13 cellular contexts compared by ENCODE assay signal in genomic region chr16:11679250-11679649, GRCh38. TPM values are rescaled to one million over a fixed set of nuclear protein-coding genes. Genes with fewer than 3 reads are reported as not detected.
DNase-seq lines count a peak whose midpoint lies in the region; ATAC-seq and TF ChIP-seq lines count a peak whose summit lies in the region.
"Had no signal": no experiment of that assay in that cellular context is flagged by ENCODE, and none has a peak within 500 bp of the region (broad histone marks: within the 10 kb centered on the region; RNA-seq: fewer than 3 reads in every experiment).

No MANE protein-coding gene starts in this region.

- no peak overlapping the region for H3K27ac Mint-ChIP-seq in GM23338
- no peak overlapping the region for H3K27ac Mint-ChIP-seq in activated T-helper 2 cell treated with anti-CD3 and anti-CD28 coated beads, Interferon-gamma antibody, Interleukin-2, Interleukin-4, amounts not matched to agents 10 μg/mL and 5 μg/mL and 100 μg/mL, durations not matched to agents 14 hours and 24 hours and 36 hours
- H3K27ac Mint-ChIP-seq in natural killer cell = no peak overlapping the region

- H3K27me3 ChIP-seq in BLaER1 treated with 17β-estradiol and CSF1 and Interleukin-3, amounts not matched to agents 10 nM and 100 nM = no peaks in the 10 kb centered on the region
- H3K27me3 ChIP-seq in GM23338 (ENCODE audit: insufficient read depth) = no peaks in the 10 kb centered on the region
- H3K27me3 ChIP-seq in neutrophil = no peaks in the 10 kb centered on the region
- H3K27me3 ChIP-seq in GM23248 (replicated peaks; ENCODE audit: insufficient read depth) = no peaks in the 10 kb centered on the region

- H4K20me1 ChIP-seq in BLaER1 treated with 17β-estradiol and CSF1 and Interleukin-3, amounts not matched to agents 10 nM and 100 nM = peaks cover 52 to 100% (median 80%) of the 10 kb centered on the region in 11 experiments
- peaks cover 37% of the 10 kb centered on the region for H4K20me1 ChIP-seq in GM23338 (replicated peaks; ENCODE audit: insufficient read depth)
- H4K20me1 ChIP-seq in GM23248 (ENCODE audit: insufficient read depth) = peaks cover 6% of the 10 kb centered on the region; the same call in 1 of the 2 replicates

- H2AFZ ChIP-seq in GM23338 (no peak overlapping the region), GM23248 (no peak overlapping the region)

- ATAC-seq in GM23338 = peak; percentile 19; the same call in 1 of the 3 replicates
- no peak for ATAC-seq in natural killer cell
- no peak for ATAC-seq in HG03439 (IDR thresholded peaks at IDR 0.05; ENCODE audit: unreplicated experiment)
- ATAC-seq: esophagus mucosa had no signal

- H3K9me2 ChIP-seq in GM23338 (ENCODE audit: insufficient read depth) = no peaks in the 10 kb centered on the region
- H3K9me2 ChIP-seq in GM23248 (ENCODE audit: insufficient read depth) = no peaks in the 10 kb centered on the region

- H3K9me3 ChIP-seq in BLaER1 treated with 17β-estradiol and CSF1 and Interleukin-3, amounts not matched to agents 10 nM and 100 nM (replicated peaks in 1 of 11) = no peaks in the 10 kb centered on the region
- H3K9me3 ChIP-seq in neutrophil (no peaks in the 10 kb centered on the region), GM23248 (ENCODE audit: low read depth) (no peaks in the 10 kb centered on the region)

- H3K27ac ChIP-seq in BLaER1 treated with 17β-estradiol and CSF1 and Interleukin-3, amounts not matched to agents 10 nM and 100 nM = peak overlapping the region in 7 of 11 experiments; percentile 46 to 88 (median 79); a peak in 12 of 22 replicates
- H3K27ac ChIP-seq in GM23338 (ENCODE audit: low read depth) (peak overlapping the region; percentile 66; the same call in 1 of the 2 replicates), neutrophil (peak overlapping the region; percentile 89), GM23248 (no peak overlapping the region)

- H3K4me1 Mint-ChIP-seq in GM23338 (peaks cover 24% of the 10 kb centered on the region), natural killer cell (peaks cover 10 to 18% of the 10 kb centered on the region in 2 donors)
- H3K4me1 Mint-ChIP-seq in activated T-helper 2 cell treated with anti-CD3 and anti-CD28 coated beads, Interferon-gamma antibody, Interleukin-2, Interleukin-4, amounts not matched to agents 10 μg/mL and 5 μg/mL and 100 μg/mL, durations not matched to agents 14 hours and 24 hours and 36 hours (ENCODE audit: low read depth) = peaks cover 39% of the 10 kb centered on the region

- in situ Hi-C loops in GM23248 (cut with MboI) = loop anchor here (25.0 kb wide), 1 partner anchor 717 kb away; no protein-coding TSS in a partner anchor

- WGBS in GM23248 (ENCODE audit: low coverage in 1 of 2, low lambda C conversion rate in 2 of 2, missing lambda C conversion rate in 2 of 2), 2 experiments = 78 to 80% methylated on average over 13 of the region's 13 CpGs

- intact Hi-C loops in activated T-helper 2 cell treated with anti-CD3 and anti-CD28 coated beads, Interferon-gamma antibody, Interleukin-2, Interleukin-4, amounts not matched to agents 10 μg/mL and 5 μg/mL and 100 μg/mL, durations not matched to agents 14 hours and 24 hours and 36 hours (cut with micrococcal nuclease) = no loop called here
- intact Hi-C loops in natural killer cell (cut with micrococcal nuclease) = no loop called here

- H3F3A ChIP-seq in GM23338 (replicated peaks; ENCODE audit: low read depth) (peaks cover 12% of the 10 kb centered on the region), GM23248 (ENCODE audit: insufficient read depth) (peaks cover 33% of the 10 kb centered on the region)

- no peak overlapping the region for H3K4me3 ChIP-seq in BLaER1 treated with 17β-estradiol and CSF1 and Interleukin-3, amounts not matched to agents 10 nM and 100 nM
- H3K4me3 ChIP-seq in GM23338 (no peak overlapping the region), neutrophil (ENCODE audit: low read depth in 1 of 2, low read length in 1 of 2) (no peak overlapping the region), GM23248 (no peak overlapping the region)

- DNase-seq in GM23338 (ENCODE audit: low spot score) (no peak), cerebellar nuclear complex (lab: John Stamatoyannopoulos, UW) (peak; percentile 41 to 45), natural killer cell (no peak), GM23248 (no peak)
- no peak for DNase-seq in activated T-helper 2 cell treated with anti-CD3 and anti-CD28 coated beads, Interferon-gamma antibody, Interleukin-2, Interleukin-4, amounts not matched to agents 10 μg/mL and 5 μg/mL and 100 μg/mL, durations not matched to agents 14 hours and 24 hours and 36 hours (ENCODE audit: low spot score)
- DNase-seq: activated CD4-positive, alpha-beta T cell treated with anti-CD3 and anti-CD28 coated beads for 48 hours; activated effector memory CD4-positive, alpha-beta T cell treated with anti-CD3 and anti-CD28 coated beads, Interleukin-2, amount 50 U/mL, for 16 hours; CD4-positive, alpha-beta memory T cell; SW 1271 had no signal

- peaks cover 59 to 88% (median 69%) of the 10 kb centered on the region in 11 experiments for H3K36me3 ChIP-seq in BLaER1 treated with 17β-estradiol and CSF1 and Interleukin-3, amounts not matched to agents 10 nM and 100 nM
- H3K36me3 ChIP-seq in GM23338 (ENCODE audit: insufficient read depth) (peaks cover 22% of the 10 kb centered on the region; the same call in 1 of the 2 replicates), neutrophil (peaks cover 59% of the 10 kb centered on the region), GM23248 (ENCODE audit: low read depth) (peaks cover 17% of the 10 kb centered on the region)

- TF ChIP-seq CTCF in GM23338 (conservative IDR thresholded peaks at IDR 0.05; ENCODE audit: low read depth in 2 of 2) (no peak), neutrophil (IDR thresholded peaks at IDR 0.05) (no peak), natural killer cell (IDR thresholded peaks at IDR 0.05) (no peak)

- H3K4me2 ChIP-seq in BLaER1 treated with 17β-estradiol and CSF1 and Interleukin-3, amounts not matched to agents 10 nM and 100 nM = peak overlapping the region; percentile 78 to 99 (median 96)
- H3K4me2 ChIP-seq in GM23338 (no peak overlapping the region), GM23248 (ENCODE audit: unreplicated experiment) (no peak overlapping the region)

- H3K9me3 Mint-ChIP-seq in GM23338 (no peaks in the 10 kb centered on the region; the same call in 2 of the 3 replicates), natural killer cell (no peaks in the 10 kb centered on the region)
- no peaks in the 10 kb centered on the region for H3K9me3 Mint-ChIP-seq in activated T-helper 2 cell treated with anti-CD3 and anti-CD28 coated beads, Interferon-gamma antibody, Interleukin-2, Interleukin-4, amounts not matched to agents 10 μg/mL and 5 μg/mL and 100 μg/mL, durations not matched to agents 14 hours and 24 hours and 36 hours
- H3K9me3 Mint-ChIP-seq: CD4-positive, alpha-beta memory T cell had no signal

- H3K4me1 ChIP-seq in BLaER1 treated with 17β-estradiol and CSF1 and Interleukin-3, amounts not matched to agents 10 nM and 100 nM = peaks cover 98 to 100% (median 100%) of the 10 kb centered on the region in 10 experiments
- 0 out of 2 replicates have a peak, but pooled peaks cover 4% of the 10 kb centered on the region for H3K4me1 ChIP-seq in GM23338 (ENCODE audit: insufficient read depth)
- peaks cover 56 to 64% of the 10 kb centered on the region in 2 experiments for H3K4me1 ChIP-seq in neutrophil (ENCODE audit: control insufficient read depth in 1 of 2, insufficient read depth in 1 of 2, low read depth in 1 of 2, low read length in 1 of 2)
- H3K4me1 ChIP-seq in GM23248 (ENCODE audit: insufficient read depth) = peaks cover 15% of the 10 kb centered on the region

- H3K79me2 ChIP-seq in GM23338 (replicated peaks; ENCODE audit: insufficient read depth) (0 out of 2 replicates have a peak, but pooled peaks cover under 1% of the 10 kb centered on the region), GM23248 (ENCODE audit: insufficient read depth) (peaks cover 28% of the 10 kb centered on the region)

- H3K27me3 Mint-ChIP-seq in GM23338 (ENCODE audit: insufficient read depth, low read depth, poor library complexity) = peaks cover 12% of the 10 kb centered on the region
- H3K27me3 Mint-ChIP-seq in activated T-helper 2 cell treated with anti-CD3 and anti-CD28 coated beads, Interferon-gamma antibody, Interleukin-2, Interleukin-4, amounts not matched to agents 10 μg/mL and 5 μg/mL and 100 μg/mL, durations not matched to agents 14 hours and 24 hours and 36 hours (ENCODE audit: low read depth) = no peaks in the 10 kb centered on the region
- no peaks in the 10 kb centered on the region for H3K27me3 Mint-ChIP-seq in natural killer cell (ENCODE audit: low read depth in 2 of 2)
- H3K27me3 Mint-ChIP-seq: CD4-positive, alpha-beta memory T cell had no signal

- H3K4me3 Mint-ChIP-seq in GM23338 (no peak overlapping the region), natural killer cell (no peak overlapping the region)
- no peak overlapping the region for H3K4me3 Mint-ChIP-seq in activated T-helper 2 cell treated with anti-CD3 and anti-CD28 coated beads, Interferon-gamma antibody, Interleukin-2, Interleukin-4, amounts not matched to agents 10 μg/mL and 5 μg/mL and 100 μg/mL, durations not matched to agents 14 hours and 24 hours and 36 hours (ENCODE audit: low read depth)

- H3K9ac ChIP-seq in BLaER1 treated with 17β-estradiol and CSF1 and Interleukin-3, amounts not matched to agents 10 nM and 100 nM = peak overlapping the region in 6 of 11 experiments; percentile 4 to 74 (median 72); a peak in 9 of 22 replicates
- H3K9ac ChIP-seq in GM23248 = no peak overlapping the region

- H3K36me3 Mint-ChIP-seq in GM23338 (ENCODE audit: low read depth) (peaks cover 39% of the 10 kb centered on the region), natural killer cell (peaks cover 6% of the 10 kb centered on the region)
- peaks cover 59% of the 10 kb centered on the region for H3K36me3 Mint-ChIP-seq in activated T-helper 2 cell treated with anti-CD3 and anti-CD28 coated beads, Interferon-gamma antibody, Interleukin-2, Interleukin-4, amounts not matched to agents 10 μg/mL and 5 μg/mL and 100 μg/mL, durations not matched to agents 14 hours and 24 hours and 36 hours (ENCODE audit: low read depth)

TF ChIP-seq in GM23338, 12 proteins besides CTCF, POLR2A, EP300 and RAD21:
- TF ChIP-seq POLR2AphosphoS5 (IDR thresholded peaks at IDR 0.05; ENCODE audit: low read depth) (0 out of 2 replicates have a peak, but pooled peaks have one; percentile 13), EZH2 (IDR thresholded peaks at IDR 0.05; ENCODE audit: low read depth, unreplicated experiment) (no peak)
TF ChIP-seq in GM23338: peak in this region for 1.

RNA-seq across cellular contexts. Expression of gene SNN, which starts 11.0 kb away (rescaled TPM):
- 62.6 and 63.3 TPM in 2 replicates for total RNA-seq in GM23338 (2014; rRNA removed; shearing (Covaris generic))
- polyA plus RNA-seq in GM23338 (2016; fragmentation: Nextera tagmentation; extraction: Ambion mirVana) (19.0 and 20.5 TPM in 2 replicates), GM23248 (2016; fragmentation: Nextera tagmentation; extraction: Ambion mirVana) (5.3 and 5.4 TPM in 2 replicates)
- total RNA-seq in activated T-helper 2 cell treated with anti-CD3 and anti-CD28 coated beads, Interferon-gamma antibody, Interleukin-2, Interleukin-4, amounts not matched to agents 10 μg/mL and 5 μg/mL and 100 μg/mL, durations not matched to agents 14 hours and 24 hours and 36 hours = 8.6 and 9.5 TPM in 2 replicates
- 10 to 100 TPM in 2 of 3 donors, 1 to 10 TPM in 1; 5.3 to 20.0 (median 12.5) TPM for total RNA-seq in natural killer cell
- total RNA-seq in GM23248 (2014; rRNA removed; shearing (Covaris generic)) = 5.9 and 6.7 TPM in 2 replicates

Comparison
In these comparisons a context has a peak if more than half of its experiments do, and no peak if none do; other contexts are left out.
1. H3K4me2 ChIP-seq: peak in BLaER1 treated with 17β-estradiol and CSF1 and Interleukin-3, amounts not matched to agents 10 nM and 100 nM (11 of 11); none in GM23338 (single experiment) and GM23248 (single experiment).
2. DNase-seq: peak in cerebellar nuclear complex (2 of 2); none in GM23338 (single experiment), activated T-helper 2 cell treated with anti-CD3 and anti-CD28 coated beads, Interferon-gamma antibody, Interleukin-2, Interleukin-4, amounts not matched to agents 10 μg/mL and 5 μg/mL and 100 μg/mL, durations not matched to agents 14 hours and 24 hours and 36 hours (single experiment), natural killer cell (single experiment) and GM23248 (single experiment).